ENCODE assay signal across 1 cellular context in the genomic region with DNA sequence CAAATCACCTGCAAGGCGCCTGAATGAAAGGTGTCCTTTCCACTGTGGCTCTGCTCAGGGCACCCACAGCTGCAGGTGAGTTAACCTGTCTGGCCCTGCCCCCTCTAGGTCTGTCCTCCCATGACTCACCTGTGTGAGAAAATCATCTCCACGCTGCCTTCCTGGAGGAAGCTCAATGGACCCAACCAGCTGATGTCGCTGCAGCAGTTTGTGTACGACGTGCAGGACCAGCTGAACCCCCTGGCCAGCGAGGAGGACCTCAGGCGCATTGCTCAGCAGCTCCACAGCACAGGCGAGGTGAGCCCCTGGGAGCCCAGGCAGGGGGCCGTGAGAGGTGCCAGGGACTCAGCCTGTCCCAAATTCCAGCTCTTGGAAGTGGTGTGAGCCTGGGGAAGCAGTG.
TF ChIP-seq lines count a peak whose summit lies in the region.

No MANE protein-coding gene starts in this region.

TF ChIP-seq in H1, 55 proteins besides CTCF, POLR2A, EP300 and RAD21:
- TF ChIP-seq POLR2AphosphoS5 (IDR thresholded peaks at IDR 0.05; ENCODE audit: low read depth, low read length), result peak; percentile 15; the same call in 1 of the 2 replicates
- TF ChIP-seq BRCA1 (IDR thresholded peaks at IDR 0.05; ENCODE audit: low read depth, low read length), result no peak
- no peak for TF ChIP-seq EGR1 (IDR thresholded peaks at IDR 0.05; ENCODE audit: borderline replicate concordance, low read depth, low read length)
